ENCODE assay signal across 8 cellular contexts in genomic region chr10:79443338-79444242, GRCh38. TPM values are rescaled to one million over a fixed set of nuclear protein-coding genes. Genes with fewer than 3 reads are reported as not detected.
DNase-seq lines count a peak whose midpoint lies in the region; TF ChIP-seq lines count a peak whose summit lies in the region.

No MANE protein-coding gene starts in this region.

- H2AFZ ChIP-seq in hepatocyte: no peak overlapping the region

- peaks cover 49% of the 10 kb centered on the region for H4K20me1 ChIP-seq in hepatocyte (ENCODE audit: insufficient read depth, poor library complexity, severe bottlenecking)

- H3K4me3 ChIP-seq in HAP-1 (peak overlapping the region; percentile 42), WI38 (ENCODE audit: low read depth, low read length) (peak overlapping the region; percentile 87), hepatocyte (peak overlapping the region; percentile 12), skin epidermis (peak overlapping the region; percentile 51 to 87 (median 77))

- 38% methylated on average over 11 of the region's 11 CpGs for WGBS in hepatocyte (ENCODE audit: low lambda C conversion rate, missing lambda C conversion rate)

- H3K79me2 ChIP-seq in hepatocyte: peaks cover 66% of the 10 kb centered on the region

- no peak overlapping the region for H3K27ac ChIP-seq in hepatocyte
- H3K27ac ChIP-seq in skin epidermis: peak overlapping the region in 17 of 21 experiments; percentile 6 to 94 (median 86)

- H3K9me3 ChIP-seq in HAP-1: no peaks in the 10 kb centered on the region
- no peaks in the 10 kb centered on the region for H3K9me3 ChIP-seq in hepatocyte (ENCODE audit: low read depth)

- H3K27me3 ChIP-seq in HAP-1 (ENCODE audit: low read depth) (no peaks in the 10 kb centered on the region), hepatocyte (no peaks in the 10 kb centered on the region)

- H3K4me1 ChIP-seq in HAP-1 (peaks cover 12% of the 10 kb centered on the region), hepatocyte (ENCODE audit: insufficient read depth) (peaks cover 24% of the 10 kb centered on the region)

- H3K36me3 ChIP-seq in HAP-1 (replicated peaks): no peaks in the 10 kb centered on the region
- no peaks in the 10 kb centered on the region for H3K36me3 ChIP-seq in hepatocyte (replicated peaks; ENCODE audit: insufficient read depth, low read depth)

- TF ChIP-seq CTCF in WI38 (IDR thresholded peaks at IDR 0.05; ENCODE audit: low read depth, low read length) (no peak), hepatocyte (IDR thresholded peaks at IDR 0.05; ENCODE audit: poor library complexity) (no peak)

- DNase-seq in HAP-1 (ENCODE audit: low spot score in 2 of 2) (no peak), hepatocyte (ENCODE audit: low spot score) (no peak), NCI-H510A (lab: John Stamatoyannopoulos, UW) (no peak), EL (no peak), DMS153 (lab: John Stamatoyannopoulos, UW) (no peak), NCI-H1930 (lab: John Stamatoyannopoulos, UW) (no peak)

- in situ Hi-C loops in HAP-1 (cut with MboI; ENCODE audit: low sequenced_read_pairs): no loop called here

- no peaks in the 10 kb centered on the region for H3K9me2 ChIP-seq in hepatocyte (replicated peaks; ENCODE audit: insufficient read depth)

- peak overlapping the region; percentile 85 for H3K4me2 ChIP-seq in hepatocyte

RNA-seq across cellular contexts. Expression of gene ZCCHC24, which starts 1.8 kb away (rescaled TPM):
- 18.3 and 20.1 TPM in 2 replicates for total RNA-seq in hepatocyte
- 14.5 and 20.6 TPM in 2 replicates for polyA plus RNA-seq in hepatocyte

Comparison
In these comparisons a context has a peak if more than half of its experiments do, and no peak if none do; other contexts are left out.
1. H3K4me3 ChIP-seq: peak in every context shown above with its lines; median percentile 87 in WI38; 77 in skin epidermis; 42 in HAP-1; 12 in hepatocyte.